ENCODE assay signal across 9 cellular contexts in genomic region chr1:180515857-180516388, GRCh38. TPM values are rescaled to one million over a fixed set of nuclear protein-coding genes. Genes with fewer than 3 reads are reported as not detected.
DNase-seq lines count a peak whose midpoint lies in the region; ATAC-seq and TF ChIP-seq lines count a peak whose summit lies in the region.
"Had no signal": no experiment of that assay in that cellular context is flagged by ENCODE, and none has a peak within 500 bp of the region (broad histone marks: within the 10 kb centered on the region; RNA-seq: fewer than 3 reads in every experiment).

No MANE protein-coding gene starts in this region.

- no peak overlapping the region for H3K4me3 Mint-ChIP-seq in activated T-cell treated with anti-CD3 and anti-CD28 coated beads, Interleukin-2, amount 50 U/mL, for 4 hours
- H3K4me3 Mint-ChIP-seq in neural progenitor cell, result no peak overlapping the region

- H3K4me1 ChIP-seq in DND-41 (ENCODE audit: insufficient read depth, low read length) (peaks cover 8% of the 10 kb centered on the region; the same call in 1 of the 2 replicates), Panc1 (ENCODE audit: control insufficient read depth, insufficient read depth, low read length) (peaks cover 5% of the 10 kb centered on the region; the same call in 1 of the 2 replicates), fibroblast of lung (ENCODE audit: control insufficient read depth, extremely low read depth, insufficient read depth, low read length) (peaks cover 3% of the 10 kb centered on the region), neural progenitor cell (peaks cover 8% of the 10 kb centered on the region), transverse colon (peaks cover 0 to 8% (median 0%) of the 10 kb centered on the region in 4 donors)

- no peaks in the 10 kb centered on the region for H3F3A ChIP-seq in neural progenitor cell (ENCODE audit: low read depth)

- no peaks in the 10 kb centered on the region for H3K9me3 Mint-ChIP-seq in activated T-cell treated with anti-CD3 and anti-CD28 coated beads, Interleukin-2, amount 50 U/mL, for 4 hours
- H3K9me3 Mint-ChIP-seq in neural progenitor cell, result no peaks in the 10 kb centered on the region

- in situ Hi-C loops in Panc1 (cut with HindIII; ENCODE audit: low pct_unique_long_range_greater_than_20kb, low sequenced_read_pairs) (no loop called here), transverse colon (cut with MboI; ENCODE audit: low pct_ligation_motif_present in 1 of 4, low pct_unique_long_range_greater_than_20kb in 1 of 4, low sequenced_read_pairs in 3 of 4) (loop anchor here (5.0 to 25.0 kb wide), 4 partner anchors 339 to 649 kb away; no protein-coding TSS in a partner anchor)

- H4K20me1 ChIP-seq in DND-41 (ENCODE audit: insufficient read depth, low read length) (no peaks in the 10 kb centered on the region), fibroblast of lung (ENCODE audit: control insufficient read depth, extremely low read depth, insufficient read depth, low read length) (no peaks in the 10 kb centered on the region), neural progenitor cell (ENCODE audit: low read depth) (no peaks in the 10 kb centered on the region)

- no peak for TF ChIP-seq POLR2A in transverse colon (IDR thresholded peaks at IDR 0.05)

- H3K4me3 ChIP-seq in DND-41 (ENCODE audit: low read depth in 1 of 2, low read length in 2 of 2) (no peak overlapping the region), Panc1 (ENCODE audit: low read depth in 2 of 2, low read length in 2 of 2) (no peak overlapping the region), fibroblast of lung (replicated peaks in 1 of 4; ENCODE audit: control extremely low read depth in 1 of 4, insufficient read depth in 1 of 4, low read depth in 3 of 4, low read length in 4 of 4) (no peak overlapping the region), neural progenitor cell (no peak overlapping the region), transverse colon (no peak overlapping the region)

- H3K36me3 ChIP-seq in DND-41 (ENCODE audit: insufficient read depth, low read length), result no peaks in the 10 kb centered on the region
- no peaks in the 10 kb centered on the region for H3K36me3 ChIP-seq in Panc1 (ENCODE audit: control insufficient read depth, insufficient read depth, low read length)
- H3K36me3 ChIP-seq in fibroblast of lung (ENCODE audit: control insufficient read depth, insufficient read depth, low read length), result no peaks in the 10 kb centered on the region
- H3K36me3 ChIP-seq in neural progenitor cell, result no peaks in the 10 kb centered on the region
- no peaks in the 10 kb centered on the region for H3K36me3 ChIP-seq in transverse colon

- H3K27me3 ChIP-seq in DND-41 (ENCODE audit: insufficient read depth, low read length, poor library complexity) (no peaks in the 10 kb centered on the region), Panc1 (ENCODE audit: control insufficient read depth, insufficient read depth, low read length) (no peaks in the 10 kb centered on the region), fibroblast of lung (ENCODE audit: control insufficient read depth, insufficient read depth, low read length) (no peaks in the 10 kb centered on the region), neural progenitor cell (no peaks in the 10 kb centered on the region), transverse colon (no peaks in the 10 kb centered on the region)

- DNase-seq in DND-41 (peak; percentile 77), LHCN-M2 (ENCODE audit: low read depth) (peak; percentile 84), Panc1 (ENCODE audit: low read depth, low spot score) (peak; percentile 50), fibroblast of lung (ENCODE audit: low read depth in 2 of 2) (peak; percentile 69 to 92), neural progenitor cell (ENCODE audit: low spot score) (peak; percentile 89), transverse colon (peak; percentile 62)
- peak; percentile 40 for DNase-seq in activated T-cell treated with anti-CD3 and anti-CD28 coated beads, Interleukin-2, amount 50 U/mL, for 4 hours

- POLR2A ChIA-PET in Panc1 (lab: Charles Lee), result interaction anchor here (0.5 kb wide), 1 partner anchor 506 kb away, joined by 10 read pairs; no protein-coding TSS in a partner anchor

- peaks cover 15% of the 10 kb centered on the region for H3K27me3 Mint-ChIP-seq in activated T-cell treated with anti-CD3 and anti-CD28 coated beads, Interleukin-2, amount 50 U/mL, for 4 hours (ENCODE audit: low read depth)
- H3K27me3 Mint-ChIP-seq in neural progenitor cell (ENCODE audit: insufficient read depth, low read depth), result no peaks in the 10 kb centered on the region

- TF ChIP-seq EP300 in transverse colon (IDR thresholded peaks at IDR 0.05; ENCODE audit: low read depth), result no peak

- peaks cover 3% of the 10 kb centered on the region for H3K4me1 Mint-ChIP-seq in activated T-cell treated with anti-CD3 and anti-CD28 coated beads, Interleukin-2, amount 50 U/mL, for 4 hours (ENCODE audit: low read depth)
- H3K4me1 Mint-ChIP-seq in neural progenitor cell, result peaks cover 10% of the 10 kb centered on the region

- peak overlapping the region; percentile 33 for H2AFZ ChIP-seq in DND-41 (ENCODE audit: low read depth, low read length)
- H2AFZ ChIP-seq in fibroblast of lung (ENCODE audit: low read length), result peak overlapping the region; percentile 86
- peak overlapping the region; percentile 97 for H2AFZ ChIP-seq in neural progenitor cell (replicated peaks)

- H3K36me3 Mint-ChIP-seq in activated T-cell treated with anti-CD3 and anti-CD28 coated beads, Interleukin-2, amount 50 U/mL, for 4 hours (ENCODE audit: insufficient read depth), result no peaks in the 10 kb centered on the region
- no peaks in the 10 kb centered on the region for H3K36me3 Mint-ChIP-seq in neural progenitor cell

- peak; percentile 100 for ATAC-seq in DND-41 (ENCODE audit: insufficient read depth, low read depth)
- ATAC-seq in GM21723 (IDR thresholded peaks at IDR 0.05; ENCODE audit: unreplicated experiment), result peak; percentile 100
- ATAC-seq in Panc1, result peak; percentile 98
- ATAC-seq in activated T-cell treated with anti-CD3 and anti-CD28 coated beads, Interleukin-2, amount 50 U/mL, for 4 hours, result peak; percentile 90 to 99

- no peak overlapping the region for H3K9ac ChIP-seq in DND-41 (ENCODE audit: low read depth, low read length)
- no peak overlapping the region for H3K9ac ChIP-seq in fibroblast of lung (ENCODE audit: insufficient read depth, low read length)
- H3K9ac ChIP-seq in neural progenitor cell, result no peak overlapping the region

- intact Hi-C loops in Panc1 (cut with micrococcal nuclease; ENCODE audit: unreplicated experiment), result loop anchor here (5.0 kb wide), 2 partner anchors 346 to 651 kb away; no protein-coding TSS in a partner anchor
- intact Hi-C loops in transverse colon (cut with DNase I; ENCODE audit: low total_unique reads), result loop anchor here (5.0 kb wide), 1 partner anchor 346 kb away; no protein-coding TSS in a partner anchor

- TF ChIP-seq CTCF in DND-41 (IDR thresholded peaks at IDR 0.05; ENCODE audit: borderline replicate concordance, extremely low read depth, low read length, poor library complexity, severe bottlenecking), result peak; percentile 94
- peak; percentile 90 for TF ChIP-seq CTCF in Panc1 (IDR thresholded peaks at IDR 0.05)
- peak; percentile 67 to 77 for TF ChIP-seq CTCF in fibroblast of lung (conservative IDR thresholded peaks at IDR 0.05 in 1 of 2, IDR thresholded peaks at IDR 0.05 in 1 of 2; ENCODE audit: low read depth in 1 of 2, low read length in 2 of 2)
- TF ChIP-seq CTCF in neural progenitor cell (IDR thresholded peaks at IDR 0.05), result peak; percentile 87
- peak; percentile 74 to 85 (median 80) for TF ChIP-seq CTCF in transverse colon (IDR thresholded peaks at IDR 0.05)

- H3K27ac Mint-ChIP-seq in neural progenitor cell, result no peak overlapping the region

- CTCF ChIA-PET in Panc1 (lab: Charles Lee), result interaction anchor here (0.5 to 1.4 kb wide), 11 partner anchors 9 to 669 kb away, joined by 3 to 10 read pairs (median 5); partner anchors contain the start of gene ACBD6

- H3K79me2 ChIP-seq in DND-41 (ENCODE audit: insufficient read depth, low read length) (no peaks in the 10 kb centered on the region), fibroblast of lung (ENCODE audit: control insufficient read depth, insufficient read depth, low read length) (no peaks in the 10 kb centered on the region), neural progenitor cell (ENCODE audit: low read depth) (no peaks in the 10 kb centered on the region)

- no peak overlapping the region for H3K27ac ChIP-seq in DND-41 (ENCODE audit: low read length)
- H3K27ac ChIP-seq in Panc1 (ENCODE audit: low read length), result 0 out of 2 replicates have a peak overlapping the region, but pooled peaks have one; percentile 5
- H3K27ac ChIP-seq in fibroblast of lung (ENCODE audit: insufficient read depth, low read length), result peak overlapping the region; percentile 53
- no peak overlapping the region for H3K27ac ChIP-seq in neural progenitor cell
- no peak overlapping the region for H3K27ac ChIP-seq in transverse colon

- WGBS in transverse colon (ENCODE audit: low coverage in 1 of 2), 2 donors, result 11 to 24% methylated on average over 3 to 8 of the region's 8 CpGs

- BruUV-seq in Panc1 (replicated peaks; lab: Mats Ljungman, UMichigan), result no TSS peak

- H3K4me2 ChIP-seq in DND-41 (ENCODE audit: insufficient read depth, low read length), result peak overlapping the region; percentile 4; the same call in 1 of the 2 replicates
- H3K4me2 ChIP-seq in fibroblast of lung (ENCODE audit: extremely low read depth, insufficient read depth, low read length), result peak overlapping the region; percentile 32
- H3K4me2 ChIP-seq in neural progenitor cell, result no peak overlapping the region

- H3K9me3 ChIP-seq in DND-41 (ENCODE audit: insufficient read depth, low read length, severe bottlenecking) (no peaks in the 10 kb centered on the region), Panc1 (ENCODE audit: control insufficient read depth, insufficient read depth, low read depth, low read length) (no peaks in the 10 kb centered on the region), fibroblast of lung (ENCODE audit: control insufficient read depth, insufficient read depth, low read depth, low read length) (no peaks in the 10 kb centered on the region), neural progenitor cell (ENCODE audit: low read depth) (no peaks in the 10 kb centered on the region), transverse colon (no peaks in the 10 kb centered on the region)

RNA-seq across cellular contexts. Expression of gene ACBD6, which starts 13.5 kb away (rescaled TPM):
- 55.2 and 57.2 TPM in 2 replicates for total RNA-seq in LHCN-M2 (2014; rRNA removed)
- polyA plus RNA-seq in LHCN-M2 (2012), result 56.5 TPM
- total RNA-seq in Panc1 (2021; ENCODE audit: unreplicated experiment), result 48.5 TPM
- 51.8 TPM for polyA plus RNA-seq in Panc1 (2012; ENCODE audit: insufficient read length)
- total RNA-seq in activated T-cell treated with anti-CD3 and anti-CD28 coated beads, Interleukin-2, amount 50 U/mL, for 4 hours, result 10 to 100 TPM; 54.9 to 63.6 (median 60.7) TPM
- 63.4 and 72.4 TPM in 2 replicates for total RNA-seq in fibroblast of lung
- polyA plus RNA-seq in fibroblast of lung, result 66.2 and 78.7 TPM in 2 replicates
- polyA plus RNA-seq in fibroblast of lung (2012), result 72.4 and 84.3 TPM in 2 replicates
- 73.2 and 83.1 TPM in 2 replicates for polyA minus RNA-seq in fibroblast of lung (ENCODE audit: low replicate concordance)
- total RNA-seq in neural progenitor cell (ENCODE audit: low replicate concordance), result 36.8 and 53.9 TPM in 2 replicates
- 10 to 100 TPM in 3 of 4 donors, 1 to 10 TPM in 1; 9.7 to 48.4 (median 38.6) TPM for total RNA-seq in transverse colon

RNA-seq across cellular contexts. Expression of gene OVAAL, which starts 42.8 kb away (rescaled TPM):
- total RNA-seq in LHCN-M2 (2014; rRNA removed), result 0.11 TPM in 1 of 2 replicates, not detected in the other
- 0.27 TPM for polyA plus RNA-seq in LHCN-M2 (2012)
- total RNA-seq in Panc1 (2021; ENCODE audit: unreplicated experiment), result not detected
- not detected for polyA plus RNA-seq in Panc1 (2012; ENCODE audit: insufficient read length)
- not detected for total RNA-seq in activated T-cell treated with anti-CD3 and anti-CD28 coated beads, Interleukin-2, amount 50 U/mL, for 4 hours
- not detected in 2 replicates for total RNA-seq in fibroblast of lung
- not detected in 2 replicates for polyA plus RNA-seq in fibroblast of lung
- not detected in 2 replicates for polyA plus RNA-seq in fibroblast of lung (2012)
- not detected in 2 replicates for polyA minus RNA-seq in fibroblast of lung (ENCODE audit: low replicate concordance)
- total RNA-seq in neural progenitor cell (ENCODE audit: low replicate concordance), result not detected in 2 replicates
- under 1 TPM in 1 of 4 donors, not detected in 3; 0.41 TPM for total RNA-seq in transverse colon
- polyA plus RNA-seq: esophagus had no signal

Comparison
In these comparisons a context has a peak if more than half of its experiments do, and no peak if none do; other contexts are left out.
1. H2AFZ ChIP-seq: peak in every context shown above with its lines; median percentile 97 in neural progenitor cell; 86 in fibroblast of lung; 33 in DND-41.
2. H3K27ac ChIP-seq: peak in Panc1 (single experiment) and fibroblast of lung (single experiment); none in DND-41 (single experiment), neural progenitor cell (single experiment) and transverse colon (0 of 4).
3. Peak in every context shown above with its lines, with median percentiles within 50 percentile points of each other: ATAC-seq, DNase-seq and CTCF ChIP-seq.